In the genomic region with DNA sequence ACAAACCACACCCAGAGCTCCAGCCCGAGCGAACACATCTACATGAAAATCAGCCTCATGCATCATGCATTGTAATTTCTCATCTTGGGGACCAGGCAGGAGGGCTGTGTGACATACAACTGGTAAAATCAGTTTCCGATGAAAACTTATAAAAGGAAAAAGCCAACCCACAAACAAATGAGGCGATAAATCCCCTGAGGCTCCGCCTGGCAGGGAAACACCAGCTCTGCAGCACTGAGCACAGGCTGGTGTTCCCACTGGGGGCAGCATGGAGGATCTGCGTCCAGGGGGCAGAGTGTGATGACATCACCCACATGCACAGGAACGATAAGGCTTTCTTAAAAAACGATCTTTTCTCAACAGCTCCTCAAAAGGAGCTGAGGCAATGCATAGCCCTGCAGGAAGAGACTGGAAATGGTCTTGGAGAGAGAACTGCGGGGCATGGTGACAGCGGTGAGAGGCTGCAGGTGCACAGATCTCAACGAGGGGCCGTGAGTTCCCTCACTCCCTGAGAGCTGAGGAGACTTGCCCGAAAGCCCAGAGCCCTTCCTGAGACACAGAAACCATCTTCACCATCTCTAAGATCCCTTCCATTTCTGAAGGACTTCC, we compare ENCODE assay signal across 1 cellular context.
TF ChIP-seq lines count a peak whose summit lies in the region.

No MANE protein-coding gene starts in this region.

TF ChIP-seq in HEK293, 187 proteins besides CTCF, POLR2A, EP300 and RAD21 (continued from another document):
- TF ChIP-seq, protein P1, sequence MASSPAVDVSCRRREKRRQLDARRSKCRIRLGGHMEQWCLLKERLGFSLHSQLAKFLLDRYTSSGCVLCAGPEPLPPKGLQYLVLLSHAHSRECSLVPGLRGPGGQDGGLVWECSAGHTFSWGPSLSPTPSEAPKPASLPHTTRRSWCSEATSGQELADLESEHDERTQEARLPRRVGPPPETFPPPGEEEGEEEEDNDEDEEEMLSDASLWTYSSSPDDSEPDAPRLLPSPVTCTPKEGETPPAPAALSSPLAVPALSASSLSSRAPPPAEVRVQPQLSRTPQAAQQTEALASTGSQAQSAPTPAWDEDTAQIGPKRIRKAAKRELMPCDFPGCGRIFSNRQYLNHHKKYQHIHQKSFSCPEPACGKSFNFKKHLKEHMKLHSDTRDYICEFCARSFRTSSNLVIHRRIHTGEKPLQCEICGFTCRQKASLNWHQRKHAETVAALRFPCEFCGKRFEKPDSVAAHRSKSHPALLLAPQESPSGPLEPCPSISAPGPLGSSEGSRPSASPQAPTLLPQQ (tag by site-specific recombination; IDR thresholded peaks at IDR 0.05): peak; percentile 49; the same call in 1 of the 2 replicates
- no peak for TF ChIP-seq ZXDB (tag by site-specific recombination; IDR thresholded peaks at IDR 0.05)
- TF ChIP-seq ZNF623 (tag by site-specific recombination; IDR thresholded peaks at IDR 0.05): no peak
- TF ChIP-seq ZNF629 (tag by site-specific recombination; IDR thresholded peaks at IDR 0.05): peak; percentile 92
- TF ChIP-seq SP7 (tag by site-specific recombination; IDR thresholded peaks at IDR 0.05): peak; percentile 58; the same call in 1 of the 2 replicates
- TF ChIP-seq GLIS1 (tag by site-specific recombination; IDR thresholded peaks at IDR 0.05): peak; percentile 96
- TF ChIP-seq, protein P2, sequence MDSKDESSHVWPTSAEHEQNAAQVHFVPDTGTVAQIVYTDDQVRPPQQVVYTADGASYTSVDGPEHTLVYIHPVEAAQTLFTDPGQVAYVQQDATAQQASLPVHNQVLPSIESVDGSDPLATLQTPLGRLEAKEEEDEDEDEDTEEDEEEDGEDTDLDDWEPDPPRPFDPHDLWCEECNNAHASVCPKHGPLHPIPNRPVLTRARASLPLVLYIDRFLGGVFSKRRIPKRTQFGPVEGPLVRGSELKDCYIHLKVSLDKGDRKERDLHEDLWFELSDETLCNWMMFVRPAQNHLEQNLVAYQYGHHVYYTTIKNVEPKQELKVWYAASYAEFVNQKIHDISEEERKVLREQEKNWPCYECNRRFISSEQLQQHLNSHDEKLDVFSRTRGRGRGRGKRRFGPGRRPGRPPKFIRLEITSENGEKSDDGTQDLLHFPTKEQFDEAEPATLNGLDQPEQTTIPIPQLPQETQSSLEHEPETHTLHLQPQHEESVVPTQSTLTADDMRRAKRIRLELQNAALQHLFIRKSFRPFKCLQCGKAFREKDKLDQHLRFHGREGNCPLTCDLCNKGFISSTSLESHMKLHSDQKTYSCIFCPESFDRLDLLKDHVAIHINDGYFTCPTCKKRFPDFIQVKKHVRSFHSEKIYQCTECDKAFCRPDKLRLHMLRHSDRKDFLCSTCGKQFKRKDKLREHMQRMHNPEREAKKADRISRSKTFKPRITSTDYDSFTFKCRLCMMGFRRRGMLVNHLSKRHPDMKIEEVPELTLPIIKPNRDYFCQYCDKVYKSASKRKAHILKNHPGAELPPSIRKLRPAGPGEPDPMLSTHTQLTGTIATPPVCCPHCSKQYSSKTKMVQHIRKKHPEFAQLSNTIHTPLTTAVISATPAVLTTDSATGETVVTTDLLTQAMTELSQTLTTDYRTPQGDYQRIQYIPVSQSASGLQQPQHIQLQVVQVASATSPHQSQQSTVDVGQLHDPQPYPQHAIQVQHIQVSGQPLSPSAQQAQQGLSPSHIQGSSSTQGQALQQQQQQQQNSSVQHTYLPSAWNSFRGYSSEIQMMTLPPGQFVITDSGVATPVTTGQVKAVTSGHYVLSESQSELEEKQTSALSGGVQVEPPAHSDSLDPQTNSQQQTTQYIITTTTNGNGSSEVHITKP (tag by site-specific recombination; IDR thresholded peaks at IDR 0.05): peak; percentile 38
- TF ChIP-seq, protein P3, sequence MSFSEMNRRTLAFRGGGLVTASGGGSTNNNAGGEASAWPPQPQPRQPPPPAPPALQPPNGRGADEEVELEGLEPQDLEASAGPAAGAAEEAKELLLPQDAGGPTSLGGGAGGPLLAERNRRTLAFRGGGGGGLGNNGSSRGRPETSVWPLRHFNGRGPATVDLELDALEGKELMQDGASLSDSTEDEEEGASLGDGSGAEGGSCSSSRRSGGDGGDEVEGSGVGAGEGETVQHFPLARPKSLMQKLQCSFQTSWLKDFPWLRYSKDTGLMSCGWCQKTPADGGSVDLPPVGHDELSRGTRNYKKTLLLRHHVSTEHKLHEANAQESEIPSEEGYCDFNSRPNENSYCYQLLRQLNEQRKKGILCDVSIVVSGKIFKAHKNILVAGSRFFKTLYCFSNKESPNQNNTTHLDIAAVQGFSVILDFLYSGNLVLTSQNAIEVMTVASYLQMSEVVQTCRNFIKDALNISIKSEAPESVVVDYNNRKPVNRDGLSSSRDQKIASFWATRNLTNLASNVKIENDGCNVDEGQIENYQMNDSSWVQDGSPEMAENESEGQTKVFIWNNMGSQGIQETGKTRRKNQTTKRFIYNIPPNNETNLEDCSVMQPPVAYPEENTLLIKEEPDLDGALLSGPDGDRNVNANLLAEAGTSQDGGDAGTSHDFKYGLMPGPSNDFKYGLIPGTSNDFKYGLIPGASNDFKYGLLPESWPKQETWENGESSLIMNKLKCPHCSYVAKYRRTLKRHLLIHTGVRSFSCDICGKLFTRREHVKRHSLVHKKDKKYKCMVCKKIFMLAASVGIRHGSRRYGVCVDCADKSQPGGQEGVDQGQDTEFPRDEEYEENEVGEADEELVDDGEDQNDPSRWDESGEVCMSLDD (tag by site-specific recombination; IDR thresholded peaks at IDR 0.05): 0 out of 2 replicates have a peak, but pooled peaks have one; percentile 24
- no peak for TF ChIP-seq KLF8 (tag by site-specific recombination; IDR thresholded peaks at IDR 0.05)
- TF ChIP-seq ZNF530 (tag by site-specific recombination; IDR thresholded peaks at IDR 0.05; ENCODE audit: low read depth): no peak
- TF ChIP-seq ZNF366 (tag by site-specific recombination; conservative IDR thresholded peaks at IDR 0.05): peak; percentile 69
- TF ChIP-seq, protein P4, sequence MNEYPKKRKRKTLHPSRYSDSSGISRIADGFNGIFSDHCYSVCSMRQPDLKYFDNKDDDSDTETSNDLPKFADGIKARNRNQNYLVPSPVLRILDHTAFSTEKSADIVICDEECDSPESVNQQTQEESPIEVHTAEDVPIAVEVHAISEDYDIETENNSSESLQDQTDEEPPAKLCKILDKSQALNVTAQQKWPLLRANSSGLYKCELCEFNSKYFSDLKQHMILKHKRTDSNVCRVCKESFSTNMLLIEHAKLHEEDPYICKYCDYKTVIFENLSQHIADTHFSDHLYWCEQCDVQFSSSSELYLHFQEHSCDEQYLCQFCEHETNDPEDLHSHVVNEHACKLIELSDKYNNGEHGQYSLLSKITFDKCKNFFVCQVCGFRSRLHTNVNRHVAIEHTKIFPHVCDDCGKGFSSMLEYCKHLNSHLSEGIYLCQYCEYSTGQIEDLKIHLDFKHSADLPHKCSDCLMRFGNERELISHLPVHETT (tag by site-specific recombination; IDR thresholded peaks at IDR 0.05): no peak
- TF ChIP-seq GLIS2 (tag by site-specific recombination; IDR thresholded peaks at IDR 0.05): peak; percentile 72
- TF ChIP-seq ZIC2 (tag by site-specific recombination; IDR thresholded peaks at IDR 0.05): peak; percentile 94
- TF ChIP-seq ZEB2 (tag by site-specific recombination; IDR thresholded peaks at IDR 0.05): peak; percentile 80
- TF ChIP-seq, protein P5, sequence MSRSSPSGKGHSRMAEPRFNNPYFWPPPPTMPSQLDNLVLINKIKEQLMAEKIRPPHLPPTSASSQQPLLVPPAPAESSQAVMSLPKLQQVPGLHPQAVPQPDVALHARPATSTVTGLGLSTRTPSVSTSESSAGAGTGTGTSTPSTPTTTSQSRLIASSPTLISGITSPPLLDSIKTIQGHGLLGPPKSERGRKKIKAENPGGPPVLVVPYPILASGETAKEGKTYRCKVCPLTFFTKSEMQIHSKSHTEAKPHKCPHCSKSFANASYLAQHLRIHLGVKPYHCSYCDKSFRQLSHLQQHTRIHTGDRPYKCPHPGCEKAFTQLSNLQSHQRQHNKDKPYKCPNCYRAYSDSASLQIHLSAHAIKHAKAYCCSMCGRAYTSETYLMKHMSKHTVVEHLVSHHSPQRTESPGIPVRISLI (tag by site-specific recombination; IDR thresholded peaks at IDR 0.05): 0 out of 2 replicates have a peak, but pooled peaks have one; percentile 14
- peak; percentile 78 for TF ChIP-seq ZNF324 (tag by site-specific recombination; IDR thresholded peaks at IDR 0.05)
- TF ChIP-seq ZNF2 (tag by site-specific recombination; IDR thresholded peaks at IDR 0.05): 0 out of 2 replicates have a peak, but pooled peaks have one; percentile 49
- TF ChIP-seq, protein P6, sequence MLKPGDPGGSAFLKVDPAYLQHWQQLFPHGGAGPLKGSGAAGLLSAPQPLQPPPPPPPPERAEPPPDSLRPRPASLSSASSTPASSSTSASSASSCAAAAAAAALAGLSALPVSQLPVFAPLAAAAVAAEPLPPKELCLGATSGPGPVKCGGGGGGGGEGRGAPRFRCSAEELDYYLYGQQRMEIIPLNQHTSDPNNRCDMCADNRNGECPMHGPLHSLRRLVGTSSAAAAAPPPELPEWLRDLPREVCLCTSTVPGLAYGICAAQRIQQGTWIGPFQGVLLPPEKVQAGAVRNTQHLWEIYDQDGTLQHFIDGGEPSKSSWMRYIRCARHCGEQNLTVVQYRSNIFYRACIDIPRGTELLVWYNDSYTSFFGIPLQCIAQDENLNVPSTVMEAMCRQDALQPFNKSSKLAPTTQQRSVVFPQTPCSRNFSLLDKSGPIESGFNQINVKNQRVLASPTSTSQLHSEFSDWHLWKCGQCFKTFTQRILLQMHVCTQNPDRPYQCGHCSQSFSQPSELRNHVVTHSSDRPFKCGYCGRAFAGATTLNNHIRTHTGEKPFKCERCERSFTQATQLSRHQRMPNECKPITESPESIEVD (tag by site-specific recombination; IDR thresholded peaks at IDR 0.05): peak; percentile 96
- TF ChIP-seq PRDM1 (tag by site-specific recombination; IDR thresholded peaks at IDR 0.05): peak; percentile 54
- TF ChIP-seq, protein P7, sequence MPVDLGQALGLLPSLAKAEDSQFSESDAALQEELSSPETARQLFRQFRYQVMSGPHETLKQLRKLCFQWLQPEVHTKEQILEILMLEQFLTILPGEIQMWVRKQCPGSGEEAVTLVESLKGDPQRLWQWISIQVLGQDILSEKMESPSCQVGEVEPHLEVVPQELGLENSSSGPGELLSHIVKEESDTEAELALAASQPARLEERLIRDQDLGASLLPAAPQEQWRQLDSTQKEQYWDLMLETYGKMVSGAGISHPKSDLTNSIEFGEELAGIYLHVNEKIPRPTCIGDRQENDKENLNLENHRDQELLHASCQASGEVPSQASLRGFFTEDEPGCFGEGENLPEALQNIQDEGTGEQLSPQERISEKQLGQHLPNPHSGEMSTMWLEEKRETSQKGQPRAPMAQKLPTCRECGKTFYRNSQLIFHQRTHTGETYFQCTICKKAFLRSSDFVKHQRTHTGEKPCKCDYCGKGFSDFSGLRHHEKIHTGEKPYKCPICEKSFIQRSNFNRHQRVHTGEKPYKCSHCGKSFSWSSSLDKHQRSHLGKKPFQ (tag by site-specific recombination; IDR thresholded peaks at IDR 0.05): 0 out of 2 replicates have a peak, but pooled peaks have one; percentile 48
- TF ChIP-seq ZBTB48 (tag by site-specific recombination; IDR thresholded peaks at IDR 0.05): peak; percentile 56; the same call in 1 of the 2 replicates
- TF ChIP-seq, protein P8, sequence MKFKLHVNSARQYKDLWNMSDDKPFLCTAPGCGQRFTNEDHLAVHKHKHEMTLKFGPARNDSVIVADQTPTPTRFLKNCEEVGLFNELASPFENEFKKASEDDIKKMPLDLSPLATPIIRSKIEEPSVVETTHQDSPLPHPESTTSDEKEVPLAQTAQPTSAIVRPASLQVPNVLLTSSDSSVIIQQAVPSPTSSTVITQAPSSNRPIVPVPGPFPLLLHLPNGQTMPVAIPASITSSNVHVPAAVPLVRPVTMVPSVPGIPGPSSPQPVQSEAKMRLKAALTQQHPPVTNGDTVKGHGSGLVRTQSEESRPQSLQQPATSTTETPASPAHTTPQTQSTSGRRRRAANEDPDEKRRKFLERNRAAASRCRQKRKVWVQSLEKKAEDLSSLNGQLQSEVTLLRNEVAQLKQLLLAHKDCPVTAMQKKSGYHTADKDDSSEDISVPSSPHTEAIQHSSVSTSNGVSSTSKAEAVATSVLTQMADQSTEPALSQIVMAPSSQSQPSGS (tag by site-specific recombination; IDR thresholded peaks at IDR 0.05; ENCODE audit: low read depth): peak; percentile 97
- no peak for TF ChIP-seq GFI1B (tag by site-specific recombination; IDR thresholded peaks at IDR 0.05)
- TF ChIP-seq ZNF600 (tag by site-specific recombination; IDR thresholded peaks at IDR 0.05): peak; percentile 74
